ENCODE assay signal across 9 cellular contexts in the genomic region with DNA sequence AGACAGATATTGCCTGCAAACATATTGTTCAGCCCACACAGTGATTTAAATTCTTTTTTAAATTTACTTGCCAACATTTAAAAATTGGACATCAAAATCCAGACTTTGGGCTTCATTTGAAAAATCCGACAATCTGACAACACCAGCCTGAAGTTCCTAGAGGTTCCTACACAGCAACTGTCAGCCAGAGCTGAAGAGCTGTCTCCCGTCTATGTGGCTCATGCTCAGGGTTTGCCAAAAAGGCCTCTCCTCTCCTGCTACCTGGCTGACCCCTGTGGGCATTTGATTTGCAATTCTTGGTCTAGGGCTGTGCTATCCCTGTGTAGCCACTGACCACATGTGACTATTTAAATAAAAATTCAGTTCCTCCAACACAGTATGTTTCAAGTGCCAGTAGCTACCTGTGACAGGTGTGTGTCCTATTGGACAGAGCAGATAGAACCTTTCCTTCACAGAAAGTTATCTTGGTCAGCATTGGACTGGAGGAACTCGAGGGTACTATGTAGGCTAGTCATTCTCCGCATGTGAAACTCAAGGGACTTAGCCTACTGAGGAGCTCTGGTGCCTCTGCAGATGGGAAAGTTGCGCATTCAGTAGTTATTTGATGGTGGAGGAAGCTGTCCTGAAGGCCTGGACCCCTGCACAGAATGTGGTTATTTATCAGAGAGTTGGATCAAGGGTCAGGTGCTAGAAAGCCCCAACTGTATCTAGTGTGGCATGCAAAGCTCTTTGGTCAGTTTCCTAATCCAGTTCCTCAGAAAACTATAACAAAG. TPM values are rescaled to one million over a fixed set of nuclear protein-coding genes. Genes with fewer than 3 reads are reported as not detected.
DNase-seq lines count a peak whose midpoint lies in the region; ATAC-seq and TF ChIP-seq lines count a peak whose summit lies in the region.
"Had no signal": no experiment of that assay in that cellular context is flagged by ENCODE, and none has a peak within 500 bp of the region (broad histone marks: within the 10 kb centered on the region; RNA-seq: fewer than 3 reads in every experiment).

No MANE protein-coding gene starts in this region.

- no peak for TF ChIP-seq CTCF in chondrocyte (IDR thresholded peaks at IDR 0.05)
- no peak for TF ChIP-seq CTCF in parathyroid adenoma (IDR thresholded peaks at IDR 0.05)

- no peak overlapping the region for H3K9ac ChIP-seq in parathyroid adenoma

- peak overlapping the region in 5 of 8 donors; percentile 6 to 67 (median 59) for H3K4me3 Mint-ChIP-seq in CD4-positive, alpha-beta memory T cell
- H3K4me3 Mint-ChIP-seq in chondrocyte (ENCODE audit: unreplicated experiment), result no peak overlapping the region

- H3K4me1 Mint-ChIP-seq in CD4-positive, alpha-beta memory T cell, result peaks cover 41 to 74% (median 58%) of the 10 kb centered on the region in 4 donors
- H3K4me1 Mint-ChIP-seq in chondrocyte (ENCODE audit: low read depth), result peaks cover 83% of the 10 kb centered on the region

- intact Hi-C loops in CD4-positive, alpha-beta memory T cell (cut with micrococcal nuclease), result loop anchor here (5.0 to 10.0 kb wide), 2 partner anchors 99 to 141 kb away; a partner anchor contains a TSS

- peaks cover 4 to 15% of the 10 kb centered on the region in 2 donors for H3K36me3 Mint-ChIP-seq in CD4-positive, alpha-beta memory T cell
- no peaks in the 10 kb centered on the region for H3K36me3 Mint-ChIP-seq in chondrocyte (ENCODE audit: low read depth)

- CTCF ChIA-PET in CD4-positive, alpha-beta memory T cell (lab: Charles Lee; ENCODE audit: partially characterized antibody), result interaction anchor here (0.9 to 2.0 kb wide), 3 partner anchors 29 to 53 kb away, joined by 3 to 5 read pairs (median 4); no protein-coding TSS in a partner anchor
- CTCF ChIA-PET in HEK293T (lab: Yijun Ruan, JAX), result no interaction called here

- H3K27me3 Mint-ChIP-seq in CD4-positive, alpha-beta memory T cell, result no peaks in the 10 kb centered on the region
- H3K27me3 Mint-ChIP-seq in chondrocyte (ENCODE audit: low read depth), result no peaks in the 10 kb centered on the region

- H3K27me3 ChIP-seq in CD4-positive, alpha-beta memory T cell (ENCODE audit: insufficient read depth, low read length), result no peaks in the 10 kb centered on the region
- H3K27me3 ChIP-seq in parathyroid adenoma (ENCODE audit: control insufficient read depth, insufficient read depth, low read length), result no peaks in the 10 kb centered on the region

- no peak overlapping the region for H2AFZ ChIP-seq in parathyroid adenoma

- H3K9me3 ChIP-seq in CD4-positive, alpha-beta memory T cell (ENCODE audit: control insufficient read depth in 1 of 2, low read length in 2 of 2), result no peaks in the 10 kb centered on the region
- no peaks in the 10 kb centered on the region for H3K9me3 ChIP-seq in parathyroid adenoma (ENCODE audit: control insufficient read depth, low read length)

- H3K27ac Mint-ChIP-seq in CD4-positive, alpha-beta memory T cell, result peak overlapping the region in 6 of 7 donors; percentile 61 to 99 (median 95)
- peak overlapping the region; percentile 99 for H3K27ac Mint-ChIP-seq in chondrocyte (ENCODE audit: unreplicated experiment)
- H3K27ac Mint-ChIP-seq: activated naive CD4-positive, alpha-beta T cell treated with anti-CD3 and anti-CD28 coated beads for 36 hours had no signal

- no peak for DNase-seq in CD4-positive, alpha-beta memory T cell
- DNase-seq in MV-4-11 (lab: John Stamatoyannopoulos, UW), result peak; percentile 91
- no peak for DNase-seq in chondrocyte (ENCODE audit: low spot score)
- DNase-seq in DMS 273 (lab: John Stamatoyannopoulos, UW; ENCODE audit: unreplicated experiment), result no peak
- no peak for DNase-seq in RPMI8226
- no peak for DNase-seq in HEK293T (ENCODE audit: extremely low spot score)
- DNase-seq: activated naive CD4-positive, alpha-beta T cell treated with anti-CD3 and anti-CD28 coated beads for 36 hours had no signal

- peaks cover 0 to 3% (median 0%) of the 10 kb centered on the region in 8 donors for H3K9me3 Mint-ChIP-seq in CD4-positive, alpha-beta memory T cell
- no peaks in the 10 kb centered on the region for H3K9me3 Mint-ChIP-seq in chondrocyte (ENCODE audit: low read depth)
- H3K9me3 Mint-ChIP-seq: activated naive CD4-positive, alpha-beta T cell treated with anti-CD3 and anti-CD28 coated beads for 36 hours had no signal

- POLR2A ChIA-PET in CD4-positive, alpha-beta memory T cell (lab: Charles Lee; ENCODE audit: partially characterized antibody), result interaction anchor here (0.8 to 2.0 kb wide), 3 partner anchors 28 to 104 kb away, joined by 3 to 8 read pairs (median 3); a partner anchor contains a TSS
- POLR2A ChIA-PET in HEK293T (lab: Yijun Ruan, JAX), result interaction anchor here (1.4 kb wide), 1 partner anchor 97 kb away, joined by 4 read pairs; a partner anchor contains a TSS

- H3K36me3 ChIP-seq in CD4-positive, alpha-beta memory T cell (ENCODE audit: insufficient read depth, low read length), result no peaks in the 10 kb centered on the region
- no peaks in the 10 kb centered on the region for H3K36me3 ChIP-seq in parathyroid adenoma (ENCODE audit: control insufficient read depth, insufficient read depth, low read length)

- H3K27ac ChIP-seq in CD4-positive, alpha-beta memory T cell (ENCODE audit: low read depth, low read length), result peak overlapping the region; percentile 26
- peak overlapping the region; percentile 96 for H3K27ac ChIP-seq in parathyroid adenoma

- peaks cover 57% of the 10 kb centered on the region for H3K4me1 ChIP-seq in CD4-positive, alpha-beta memory T cell (ENCODE audit: insufficient read depth, low read length)
- peaks cover 29% of the 10 kb centered on the region for H3K4me1 ChIP-seq in parathyroid adenoma

- no peak overlapping the region for H3K4me2 ChIP-seq in parathyroid adenoma (ENCODE audit: low read length)

- no peak for ATAC-seq in HG02623 (IDR thresholded peaks at IDR 0.05; ENCODE audit: unreplicated experiment)

- H3K79me2 ChIP-seq in parathyroid adenoma, result peaks cover 20% of the 10 kb centered on the region

- H3K4me3 ChIP-seq in CD4-positive, alpha-beta memory T cell (ENCODE audit: low read length in 2 of 2), result no peak overlapping the region
- no peak overlapping the region for H3K4me3 ChIP-seq in parathyroid adenoma (ENCODE audit: low read depth, low read length)

TF ChIP-seq in HEK293T, 16 proteins besides CTCF, POLR2A, EP300 and RAD21:
- TF ChIP-seq SP1 (IDR thresholded peaks at IDR 0.05) (no peak), ZNF384 (IDR thresholded peaks at IDR 0.05) (no peak), HDGF (IDR thresholded peaks at IDR 0.05; ENCODE audit: borderline replicate concordance) (no peak), SUZ12 (IDR thresholded peaks at IDR 0.05) (no peak), NFRKB (IDR thresholded peaks at IDR 0.05) (no peak), BHLHE40 (IDR thresholded peaks at IDR 0.05; ENCODE audit: borderline replicate concordance) (no peak), ARNT (IDR thresholded peaks at IDR 0.05) (no peak), FOXK2 (IDR thresholded peaks at IDR 0.05) (no peak), CTBP1 (IDR thresholded peaks at IDR 0.05; ENCODE audit: borderline replicate concordance) (no peak), L3MBTL2 (conservative IDR thresholded peaks at IDR 0.05) (no peak), ELF4 (IDR thresholded peaks at IDR 0.05) (no peak), FOXA1 (IDR thresholded peaks at IDR 0.05) (no peak), TARDBP (IDR thresholded peaks at IDR 0.05) (no peak)

RNA-seq across cellular contexts. Expression of a gene that starts 2.7 kb away (rescaled TPM):
- total RNA-seq in CD4-positive, alpha-beta memory T cell, result 10 to 100 TPM; 25.8 to 27.4 TPM
- 10 to 100 TPM; 42.0 to 54.3 TPM for polyA plus RNA-seq in CD4-positive, alpha-beta memory T cell
- 18.1 to 20.1 TPM (median 18.5 TPM) in 3 replicates for total RNA-seq in chondrocyte

RNA-seq across cellular contexts. Expression of a gene that starts 3.1 kb away (rescaled TPM):
- 1 to 10 TPM; 6.2 to 7.5 TPM for total RNA-seq in CD4-positive, alpha-beta memory T cell
- polyA plus RNA-seq in CD4-positive, alpha-beta memory T cell, result 1 to 10 TPM in 1 of 2 donors, under 1 TPM in 1; 0.11 to 1.1 TPM
- total RNA-seq in chondrocyte, result 40.9 to 46.0 TPM (median 44.4 TPM) in 3 replicates
